ENCODE assay signal across 1 cellular context in genomic region chr4:1792832-1793495, GRCh38.
A peak's percentile ranks its signal among the peaks of the same experiment; 100 is the strongest.
TF ChIP-seq lines count a peak whose summit lies in the region.

TSS of gene FGFR3 (plus strand) at chr4:1793293. CDS start at chr4:1793935, 642 bp downstream.

TF ChIP-seq in HepG2, 621 proteins besides CTCF, POLR2A, EP300 and RAD21 (continued from another document and continues in another):
- TF ChIP-seq, protein P1, sequence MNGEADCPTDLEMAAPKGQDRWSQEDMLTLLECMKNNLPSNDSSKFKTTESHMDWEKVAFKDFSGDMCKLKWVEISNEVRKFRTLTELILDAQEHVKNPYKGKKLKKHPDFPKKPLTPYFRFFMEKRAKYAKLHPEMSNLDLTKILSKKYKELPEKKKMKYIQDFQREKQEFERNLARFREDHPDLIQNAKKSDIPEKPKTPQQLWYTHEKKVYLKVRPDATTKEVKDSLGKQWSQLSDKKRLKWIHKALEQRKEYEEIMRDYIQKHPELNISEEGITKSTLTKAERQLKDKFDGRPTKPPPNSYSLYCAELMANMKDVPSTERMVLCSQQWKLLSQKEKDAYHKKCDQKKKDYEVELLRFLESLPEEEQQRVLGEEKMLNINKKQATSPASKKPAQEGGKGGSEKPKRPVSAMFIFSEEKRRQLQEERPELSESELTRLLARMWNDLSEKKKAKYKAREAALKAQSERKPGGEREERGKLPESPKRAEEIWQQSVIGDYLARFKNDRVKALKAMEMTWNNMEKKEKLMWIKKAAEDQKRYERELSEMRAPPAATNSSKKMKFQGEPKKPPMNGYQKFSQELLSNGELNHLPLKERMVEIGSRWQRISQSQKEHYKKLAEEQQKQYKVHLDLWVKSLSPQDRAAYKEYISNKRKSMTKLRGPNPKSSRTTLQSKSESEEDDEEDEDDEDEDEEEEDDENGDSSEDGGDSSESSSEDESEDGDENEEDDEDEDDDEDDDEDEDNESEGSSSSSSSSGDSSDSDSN (CRISPR knock-in tag; IDR thresholded peaks at IDR 0.05): peak; percentile 74; the same call in 1 of the 2 replicates
- no peak for TF ChIP-seq TBP (CRISPR knock-in tag; IDR thresholded peaks at IDR 0.05)
- TF ChIP-seq CERS6 (CRISPR knock-in tag; IDR thresholded peaks at IDR 0.05): no peak
- TF ChIP-seq ZNF121 (CRISPR knock-in tag; IDR thresholded peaks at IDR 0.05): 0 out of 2 replicates have a peak, but pooled peaks have one; percentile 7
- TF ChIP-seq NFE2 (CRISPR knock-in tag; IDR thresholded peaks at IDR 0.05): no peak
- TF ChIP-seq ZNF569 (CRISPR knock-in tag; IDR thresholded peaks at IDR 0.05; ENCODE audit: borderline replicate concordance): no peak
- TF ChIP-seq KLF13 (CRISPR knock-in tag; IDR thresholded peaks at IDR 0.05): no peak
- TF ChIP-seq ZNF788 (CRISPR knock-in tag; IDR thresholded peaks at IDR 0.05; ENCODE audit: borderline replicate concordance): no peak
- peak; percentile 76 for TF ChIP-seq ZBTB2 (CRISPR knock-in tag; IDR thresholded peaks at IDR 0.05; ENCODE audit: low read depth)
- no peak for TF ChIP-seq JUNB (CRISPR knock-in tag; IDR thresholded peaks at IDR 0.05; ENCODE audit: borderline replicate concordance)
- TF ChIP-seq, protein P2, sequence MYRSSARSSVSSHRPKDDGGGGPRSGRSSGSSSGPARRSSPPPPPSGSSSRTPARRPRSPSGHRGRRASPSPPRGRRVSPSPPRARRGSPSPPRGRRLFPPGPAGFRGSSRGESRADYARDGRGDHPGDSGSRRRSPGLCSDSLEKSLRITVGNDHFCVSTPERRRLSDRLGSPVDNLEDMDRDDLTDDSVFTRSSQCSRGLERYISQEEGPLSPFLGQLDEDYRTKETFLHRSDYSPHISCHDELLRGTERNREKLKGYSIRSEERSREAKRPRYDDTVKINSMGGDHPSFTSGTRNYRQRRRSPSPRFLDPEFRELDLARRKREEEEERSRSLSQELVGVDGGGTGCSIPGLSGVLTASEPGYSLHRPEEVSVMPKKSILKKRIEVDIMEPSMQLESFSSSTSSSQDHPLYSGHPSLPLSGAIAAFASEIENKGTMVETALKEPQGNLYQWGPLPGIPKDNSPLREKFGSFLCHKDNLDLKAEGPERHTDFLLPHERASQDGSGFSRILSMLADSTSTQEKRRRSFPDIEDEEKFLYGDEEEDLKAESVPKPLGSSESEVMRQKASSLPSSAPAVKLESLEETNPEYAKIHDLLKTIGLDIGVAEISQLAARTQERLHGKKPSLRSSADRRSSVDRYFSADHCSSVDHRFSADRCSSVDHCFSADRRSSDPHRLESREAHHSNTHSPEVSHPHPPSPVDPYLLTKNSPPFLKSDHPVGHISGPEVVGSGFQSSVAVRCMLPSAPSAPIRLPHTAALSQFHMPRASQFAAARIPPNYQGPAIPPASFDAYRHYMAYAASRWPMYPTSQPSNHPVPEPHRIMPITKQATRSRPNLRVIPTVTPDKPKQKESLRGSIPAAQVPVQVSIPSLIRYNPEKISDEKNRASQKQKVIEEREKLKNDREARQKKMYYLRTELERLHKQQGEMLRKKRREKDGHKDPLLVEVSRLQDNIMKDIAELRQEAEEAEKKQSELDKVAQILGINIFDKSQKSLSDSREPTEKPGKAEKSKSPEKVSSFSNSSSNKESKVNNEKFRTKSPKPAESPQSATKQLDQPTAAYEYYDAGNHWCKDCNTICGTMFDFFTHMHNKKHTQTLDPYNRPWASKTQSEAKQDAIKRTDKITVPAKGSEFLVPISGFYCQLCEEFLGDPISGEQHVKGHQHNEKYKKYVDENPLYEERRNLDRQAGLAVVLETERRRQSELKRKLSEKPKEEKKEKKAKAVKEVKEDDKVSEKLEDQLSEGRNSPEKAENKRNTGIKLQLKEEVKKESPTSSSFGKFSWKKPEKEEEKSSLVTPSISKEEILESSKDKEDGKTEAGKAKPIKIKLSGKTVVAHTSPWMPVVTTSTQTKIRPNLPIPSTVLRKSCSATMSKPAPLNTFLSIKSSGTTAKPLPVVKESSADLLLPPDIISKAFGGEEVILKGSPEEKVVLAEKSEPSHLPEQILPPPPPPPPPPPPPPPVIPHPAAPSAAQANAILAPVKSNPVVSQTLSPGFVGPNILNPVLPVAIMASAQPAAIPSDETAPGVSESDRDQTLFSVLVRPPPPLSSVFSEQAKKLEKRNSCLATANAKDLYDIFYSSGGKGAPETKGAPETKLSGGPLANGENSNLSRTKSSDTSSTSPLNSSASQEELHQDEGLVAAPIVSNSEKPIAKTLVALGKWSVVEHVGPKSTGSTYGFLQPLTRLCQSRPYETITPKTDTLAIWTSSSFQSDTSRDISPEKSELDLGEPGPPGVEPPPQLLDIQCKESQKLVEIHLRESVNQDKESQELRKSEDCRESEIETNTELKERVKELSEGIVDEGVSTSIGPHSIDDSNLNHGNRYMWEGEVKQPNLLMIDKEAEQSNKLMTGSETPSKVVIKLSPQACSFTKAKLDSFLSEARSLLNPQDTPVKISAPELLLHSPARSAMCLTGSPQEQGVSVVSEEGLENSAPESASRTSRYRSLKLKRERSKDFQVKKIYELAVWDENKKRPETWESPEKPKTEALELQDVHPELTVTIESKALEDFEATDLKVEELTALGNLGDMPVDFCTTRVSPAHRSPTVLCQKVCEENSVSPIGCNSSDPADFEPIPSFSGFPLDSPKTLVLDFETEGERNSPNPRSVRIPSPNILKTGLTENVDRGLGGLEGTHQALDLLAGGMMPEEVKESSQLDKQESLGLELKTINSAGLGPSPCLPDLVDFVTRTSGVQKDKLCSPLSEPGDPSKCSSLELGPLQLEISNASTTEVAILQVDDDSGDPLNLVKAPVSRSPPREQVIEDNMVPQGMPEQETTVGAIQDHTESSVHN (CRISPR knock-in tag; IDR thresholded peaks at IDR 0.05): no peak
- TF ChIP-seq FOSL1 (CRISPR knock-in tag; IDR thresholded peaks at IDR 0.05; ENCODE audit: borderline replicate concordance): no peak
- TF ChIP-seq SOX5 (CRISPR knock-in tag; IDR thresholded peaks at IDR 0.05; ENCODE audit: borderline replicate concordance): no peak
- no peak for TF ChIP-seq TAF15 (IDR thresholded peaks at IDR 0.05; ENCODE audit: low read depth, low read length, poor library complexity, severe bottlenecking)
- TF ChIP-seq ATRX (CRISPR knock-in tag; IDR thresholded peaks at IDR 0.05; ENCODE audit: borderline replicate concordance): no peak
- TF ChIP-seq, protein P3, sequence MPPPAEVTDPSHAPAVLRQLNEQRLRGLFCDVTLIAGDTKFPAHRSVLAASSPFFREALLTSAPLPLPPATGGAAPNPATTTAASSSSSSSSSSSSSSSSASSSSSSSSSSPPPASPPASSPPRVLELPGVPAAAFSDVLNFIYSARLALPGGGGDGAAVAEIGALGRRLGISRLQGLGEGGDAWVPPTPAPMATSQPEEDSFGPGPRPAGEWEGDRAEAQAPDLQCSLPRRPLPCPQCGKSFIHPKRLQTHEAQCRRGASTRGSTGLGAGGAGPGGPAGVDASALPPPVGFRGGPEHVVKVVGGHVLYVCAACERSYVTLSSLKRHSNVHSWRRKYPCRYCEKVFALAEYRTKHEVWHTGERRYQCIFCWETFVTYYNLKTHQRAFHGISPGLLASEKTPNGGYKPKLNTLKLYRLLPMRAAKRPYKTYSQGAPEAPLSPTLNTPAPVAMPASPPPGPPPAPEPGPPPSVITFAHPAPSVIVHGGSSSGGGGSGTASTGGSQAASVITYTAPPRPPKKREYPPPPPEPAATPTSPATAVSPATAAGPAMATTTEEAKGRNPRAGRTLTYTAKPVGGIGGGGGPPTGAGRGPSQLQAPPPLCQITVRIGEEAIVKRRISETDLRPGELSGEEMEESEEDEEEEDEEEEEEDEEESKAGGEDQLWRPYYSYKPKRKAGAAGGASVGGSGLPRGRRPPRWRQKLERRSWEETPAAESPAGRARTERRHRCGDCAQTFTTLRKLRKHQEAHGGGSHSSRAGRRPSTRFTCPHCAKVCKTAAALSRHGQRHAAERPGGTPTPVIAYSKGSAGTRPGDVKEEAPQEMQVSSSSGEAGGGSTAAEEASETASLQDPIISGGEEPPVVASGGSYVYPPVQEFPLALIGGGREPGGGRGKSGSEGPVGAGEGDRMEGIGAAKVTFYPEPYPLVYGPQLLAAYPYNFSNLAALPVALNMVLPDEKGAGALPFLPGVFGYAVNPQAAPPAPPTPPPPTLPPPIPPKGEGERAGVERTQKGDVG (CRISPR knock-in tag; IDR thresholded peaks at IDR 0.05; ENCODE audit: borderline replicate concordance): no peak
- no peak for TF ChIP-seq ZNF44 (CRISPR knock-in tag; IDR thresholded peaks at IDR 0.05)
- TF ChIP-seq BRCA1 (CRISPR knock-in tag; IDR thresholded peaks at IDR 0.05): no peak
- TF ChIP-seq MLLT10 (CRISPR knock-in tag; IDR thresholded peaks at IDR 0.05): no peak
- peak; percentile 51; the same call in 1 of the 2 replicates for TF ChIP-seq ZNF574 (CRISPR knock-in tag; IDR thresholded peaks at IDR 0.05)
- TF ChIP-seq ZNF296 (CRISPR knock-in tag; conservative IDR thresholded peaks at IDR 0.05): no peak
- no peak for TF ChIP-seq PRPF4 (IDR thresholded peaks at IDR 0.05; ENCODE audit: low read depth, low read length, poor library complexity, severe bottlenecking)
- TF ChIP-seq, protein P4, sequence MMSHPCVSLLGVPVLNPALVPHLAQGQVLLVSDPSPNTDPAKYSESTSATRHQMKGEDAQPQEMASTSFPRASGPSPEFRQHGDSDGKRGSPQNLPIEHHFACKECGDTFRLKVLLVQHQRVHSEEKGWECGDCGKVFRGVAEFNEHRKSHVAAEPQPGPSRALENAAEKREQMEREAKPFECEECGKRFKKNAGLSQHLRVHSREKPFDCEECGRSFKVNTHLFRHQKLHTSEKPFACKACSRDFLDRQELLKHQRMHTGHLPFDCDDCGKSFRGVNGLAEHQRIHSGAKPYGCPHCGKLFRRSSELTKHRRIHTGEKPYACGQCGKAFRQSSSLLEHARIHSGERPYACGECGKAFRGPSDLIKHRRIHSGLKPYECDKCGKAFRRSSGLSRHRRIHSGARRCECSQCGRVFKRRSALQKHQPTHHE (CRISPR knock-in tag; IDR thresholded peaks at IDR 0.05; ENCODE audit: borderline replicate concordance): no peak
- TF ChIP-seq, protein P5, sequence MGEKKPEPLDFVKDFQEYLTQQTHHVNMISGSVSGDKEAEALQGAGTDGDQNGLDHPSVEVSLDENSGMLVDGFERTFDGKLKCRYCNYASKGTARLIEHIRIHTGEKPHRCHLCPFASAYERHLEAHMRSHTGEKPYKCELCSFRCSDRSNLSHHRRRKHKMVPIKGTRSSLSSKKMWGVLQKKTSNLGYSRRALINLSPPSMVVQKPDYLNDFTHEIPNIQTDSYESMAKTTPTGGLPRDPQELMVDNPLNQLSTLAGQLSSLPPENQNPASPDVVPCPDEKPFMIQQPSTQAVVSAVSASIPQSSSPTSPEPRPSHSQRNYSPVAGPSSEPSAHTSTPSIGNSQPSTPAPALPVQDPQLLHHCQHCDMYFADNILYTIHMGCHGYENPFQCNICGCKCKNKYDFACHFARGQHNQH (CRISPR knock-in tag; IDR thresholded peaks at IDR 0.05): no peak
- TF ChIP-seq ZSCAN31 (CRISPR knock-in tag; IDR thresholded peaks at IDR 0.05; ENCODE audit: low read depth): no peak
- no peak for TF ChIP-seq ZNF562 (CRISPR knock-in tag; IDR thresholded peaks at IDR 0.05; ENCODE audit: borderline replicate concordance)
- no peak for TF ChIP-seq ZNF878 (CRISPR knock-in tag; IDR thresholded peaks at IDR 0.05)
- TF ChIP-seq ZNF280B (CRISPR knock-in tag; IDR thresholded peaks at IDR 0.05; ENCODE audit: borderline replicate concordance): peak; percentile 80; the same call in 1 of the 2 replicates
- no peak for TF ChIP-seq ZNF713 (CRISPR knock-in tag; IDR thresholded peaks at IDR 0.05)
- no peak for TF ChIP-seq TSC22D2 (CRISPR knock-in tag; IDR thresholded peaks at IDR 0.05; ENCODE audit: borderline replicate concordance)
- TF ChIP-seq MXD1 (CRISPR knock-in tag; IDR thresholded peaks at IDR 0.05): no peak
- TF ChIP-seq CENPT (CRISPR knock-in tag; IDR thresholded peaks at IDR 0.05; ENCODE audit: low read depth): no peak
